In the genomic region with DNA sequence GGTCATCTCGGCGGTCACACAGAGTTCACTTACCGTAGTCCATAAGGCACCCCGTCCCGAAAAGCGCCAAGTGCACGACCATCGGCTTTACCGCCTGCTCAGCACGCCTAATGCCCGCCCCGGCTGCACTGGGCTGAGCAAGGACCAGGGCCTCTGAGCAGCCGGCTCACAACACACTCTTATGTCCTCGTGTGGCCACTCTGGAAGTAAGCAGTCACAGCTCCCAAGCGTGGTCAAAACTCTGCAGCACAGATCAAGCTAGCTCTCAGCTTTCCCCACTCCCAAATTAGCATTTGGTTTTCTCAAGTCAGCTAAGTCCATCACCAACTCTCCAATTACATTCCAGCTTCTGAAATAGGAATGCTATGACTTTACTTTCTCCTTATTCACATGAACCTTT, we compare ENCODE assay signal across 13 cellular contexts. TPM values are rescaled to one million over a fixed set of nuclear protein-coding genes. Genes with fewer than 3 reads are reported as not detected.
DNase-seq lines count a peak whose midpoint lies in the region; ATAC-seq and TF ChIP-seq lines count a peak whose summit lies in the region.
"Had no signal": no experiment of that assay in that cellular context is flagged by ENCODE, and none has a peak within 500 bp of the region (broad histone marks: within the 10 kb centered on the region; RNA-seq: fewer than 3 reads in every experiment).

No MANE protein-coding gene starts in this region.

- peak overlapping the region; percentile 61 to 77 (median 72) for H3K27ac ChIP-seq in sigmoid colon
- no peak overlapping the region for H3K27ac ChIP-seq in substantia nigra (ENCODE audit: low read depth, low read length, poor library complexity, severe bottlenecking)

- WGBS in sigmoid colon, 2 donors: 93 to 97% methylated on average over 15 of the region's 15 CpGs

- TF ChIP-seq POLR2A in sigmoid colon (IDR thresholded peaks at IDR 0.05): no peak

- no peaks in the 10 kb centered on the region for H3K27me3 ChIP-seq in sigmoid colon
- H3K27me3 ChIP-seq: MG63 had no signal

- DNase-seq in AG10803 (ENCODE audit: low read depth) (no peak), cardiac septum (ENCODE audit: low spot score) (peak; percentile 67), sigmoid colon (no peak), substantia nigra (lab: John Stamatoyannopoulos, UW) (no peak), foreskin fibroblast (no peak)
- DNase-seq: activated CD8-positive, alpha-beta T cell treated with anti-CD3 and anti-CD28 coated beads for 36 hours; DMS53 had no signal

- ATAC-seq in SK-N-SH treated with all-trans-retinoic acid at 6 μM for 48 hours (peak; percentile 79), GM19395 (IDR thresholded peaks at IDR 0.05; ENCODE audit: unreplicated experiment) (no peak), HG02588 (IDR thresholded peaks at IDR 0.05; ENCODE audit: unreplicated experiment) (no peak)
- ATAC-seq: activated CD8-positive, alpha-beta T cell treated with anti-CD3 and anti-CD28 coated beads for 36 hours; esophagus mucosa; GM12878 had no signal

- no peaks in the 10 kb centered on the region for H3K9me3 ChIP-seq in sigmoid colon
- H3K9me3 ChIP-seq: MG63 had no signal

- TF ChIP-seq CTCF in AG10803 (conservative IDR thresholded peaks at IDR 0.05; ENCODE audit: low read length): peak; percentile 14; the same call in 1 of the 2 replicates
- no peak for TF ChIP-seq CTCF in sigmoid colon (IDR thresholded peaks at IDR 0.05)
- no peak for TF ChIP-seq CTCF in foreskin fibroblast (IDR thresholded peaks at IDR 0.05; ENCODE audit: low read depth, low read length)

- intact Hi-C loops in cardiac septum (cut with DNase I): loop anchor here (5.0 kb wide), 1 partner anchor 73 kb away; no protein-coding TSS in a partner anchor
- intact Hi-C loops in sigmoid colon (cut with DNase I): loop anchor here (1.0 kb wide), 1 partner anchor 28 kb away; no protein-coding TSS in a partner anchor

- no peak for TF ChIP-seq EP300 in sigmoid colon (IDR thresholded peaks at IDR 0.05)

- no peaks in the 10 kb centered on the region for H3K36me3 ChIP-seq in sigmoid colon

- H3K4me3 ChIP-seq in AG10803 (ENCODE audit: low read length) (no peak overlapping the region), sigmoid colon (no peak overlapping the region), foreskin fibroblast (ENCODE audit: low read depth in 1 of 2, low read length in 2 of 2) (no peak overlapping the region)
- H3K4me3 ChIP-seq: GM12878, MG63 had no signal

- H3K4me1 ChIP-seq in sigmoid colon: peaks cover 0 to 48% (median 41%) of the 10 kb centered on the region in 4 donors

TF ChIP-seq in SK-N-SH treated with all-trans-retinoic acid at 6 μM for 48 hours, 23 proteins besides CTCF, POLR2A, EP300 and RAD21:
- TF ChIP-seq CSDC2 (CRISPR knock-in tag; IDR thresholded peaks at IDR 0.05) (no peak), BACH2 (CRISPR knock-in tag; IDR thresholded peaks at IDR 0.05; ENCODE audit: borderline replicate concordance) (no peak), TCF4 (CRISPR knock-in tag; IDR thresholded peaks at IDR 0.05; ENCODE audit: borderline replicate concordance) (no peak), ZFP3 (CRISPR knock-in tag; IDR thresholded peaks at IDR 0.05) (no peak), ZNF565 (CRISPR knock-in tag; conservative IDR thresholded peaks at IDR 0.05; ENCODE audit: low read depth) (no peak), SNAI2 (CRISPR knock-in tag; IDR thresholded peaks at IDR 0.05) (no peak), RARB (CRISPR knock-in tag; IDR thresholded peaks at IDR 0.05) (no peak), ESRRG (CRISPR knock-in tag; IDR thresholded peaks at IDR 0.05) (no peak), PPARA (CRISPR knock-in tag; IDR thresholded peaks at IDR 0.05; ENCODE audit: borderline replicate concordance) (no peak), GLIS3 (CRISPR knock-in tag; IDR thresholded peaks at IDR 0.05) (no peak), ZFP30 (CRISPR knock-in tag; IDR thresholded peaks at IDR 0.05) (no peak), ZNF70 (CRISPR knock-in tag; IDR thresholded peaks at IDR 0.05) (no peak), OSR1 (CRISPR knock-in tag; IDR thresholded peaks at IDR 0.05) (no peak), ISL1 (CRISPR knock-in tag; IDR thresholded peaks at IDR 0.05) (no peak)
- TF ChIP-seq, protein P1, sequence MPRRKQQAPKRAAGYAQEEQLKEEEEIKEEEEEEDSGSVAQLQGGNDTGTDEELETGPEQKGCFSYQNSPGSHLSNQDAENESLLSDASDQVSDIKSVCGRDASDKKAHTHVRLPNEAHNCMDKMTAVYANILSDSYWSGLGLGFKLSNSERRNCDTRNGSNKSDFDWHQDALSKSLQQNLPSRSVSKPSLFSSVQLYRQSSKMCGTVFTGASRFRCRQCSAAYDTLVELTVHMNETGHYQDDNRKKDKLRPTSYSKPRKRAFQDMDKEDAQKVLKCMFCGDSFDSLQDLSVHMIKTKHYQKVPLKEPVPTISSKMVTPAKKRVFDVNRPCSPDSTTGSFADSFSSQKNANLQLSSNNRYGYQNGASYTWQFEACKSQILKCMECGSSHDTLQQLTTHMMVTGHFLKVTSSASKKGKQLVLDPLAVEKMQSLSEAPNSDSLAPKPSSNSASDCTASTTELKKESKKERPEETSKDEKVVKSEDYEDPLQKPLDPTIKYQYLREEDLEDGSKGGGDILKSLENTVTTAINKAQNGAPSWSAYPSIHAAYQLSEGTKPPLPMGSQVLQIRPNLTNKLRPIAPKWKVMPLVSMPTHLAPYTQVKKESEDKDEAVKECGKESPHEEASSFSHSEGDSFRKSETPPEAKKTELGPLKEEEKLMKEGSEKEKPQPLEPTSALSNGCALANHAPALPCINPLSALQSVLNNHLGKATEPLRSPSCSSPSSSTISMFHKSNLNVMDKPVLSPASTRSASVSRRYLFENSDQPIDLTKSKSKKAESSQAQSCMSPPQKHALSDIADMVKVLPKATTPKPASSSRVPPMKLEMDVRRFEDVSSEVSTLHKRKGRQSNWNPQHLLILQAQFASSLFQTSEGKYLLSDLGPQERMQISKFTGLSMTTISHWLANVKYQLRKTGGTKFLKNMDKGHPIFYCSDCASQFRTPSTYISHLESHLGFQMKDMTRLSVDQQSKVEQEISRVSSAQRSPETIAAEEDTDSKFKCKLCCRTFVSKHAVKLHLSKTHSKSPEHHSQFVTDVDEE (CRISPR knock-in tag; IDR thresholded peaks at IDR 0.05): no peak
- TF ChIP-seq, protein P2, sequence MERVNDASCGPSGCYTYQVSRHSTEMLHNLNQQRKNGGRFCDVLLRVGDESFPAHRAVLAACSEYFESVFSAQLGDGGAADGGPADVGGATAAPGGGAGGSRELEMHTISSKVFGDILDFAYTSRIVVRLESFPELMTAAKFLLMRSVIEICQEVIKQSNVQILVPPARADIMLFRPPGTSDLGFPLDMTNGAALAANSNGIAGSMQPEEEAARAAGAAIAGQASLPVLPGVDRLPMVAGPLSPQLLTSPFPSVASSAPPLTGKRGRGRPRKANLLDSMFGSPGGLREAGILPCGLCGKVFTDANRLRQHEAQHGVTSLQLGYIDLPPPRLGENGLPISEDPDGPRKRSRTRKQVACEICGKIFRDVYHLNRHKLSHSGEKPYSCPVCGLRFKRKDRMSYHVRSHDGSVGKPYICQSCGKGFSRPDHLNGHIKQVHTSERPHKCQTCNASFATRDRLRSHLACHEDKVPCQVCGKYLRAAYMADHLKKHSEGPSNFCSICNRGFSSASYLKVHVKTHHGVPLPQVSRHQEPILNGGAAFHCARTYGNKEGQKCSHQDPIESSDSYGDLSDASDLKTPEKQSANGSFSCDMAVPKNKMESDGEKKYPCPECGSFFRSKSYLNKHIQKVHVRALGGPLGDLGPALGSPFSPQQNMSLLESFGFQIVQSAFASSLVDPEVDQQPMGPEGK (CRISPR knock-in tag; IDR thresholded peaks at IDR 0.05; ENCODE audit: borderline replicate concordance): no peak
- TF ChIP-seq, protein P3, sequence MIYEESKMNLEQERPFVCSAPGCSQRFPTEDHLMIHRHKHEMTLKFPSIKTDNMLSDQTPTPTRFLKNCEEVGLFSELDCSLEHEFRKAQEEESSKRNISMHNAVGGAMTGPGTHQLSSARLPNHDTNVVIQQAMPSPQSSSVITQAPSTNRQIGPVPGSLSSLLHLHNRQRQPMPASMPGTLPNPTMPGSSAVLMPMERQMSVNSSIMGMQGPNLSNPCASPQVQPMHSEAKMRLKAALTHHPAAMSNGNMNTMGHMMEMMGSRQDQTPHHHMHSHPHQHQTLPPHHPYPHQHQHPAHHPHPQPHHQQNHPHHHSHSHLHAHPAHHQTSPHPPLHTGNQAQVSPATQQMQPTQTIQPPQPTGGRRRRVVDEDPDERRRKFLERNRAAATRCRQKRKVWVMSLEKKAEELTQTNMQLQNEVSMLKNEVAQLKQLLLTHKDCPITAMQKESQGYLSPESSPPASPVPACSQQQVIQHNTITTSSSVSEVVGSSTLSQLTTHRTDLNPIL (CRISPR knock-in tag; IDR thresholded peaks at IDR 0.05; ENCODE audit: low read depth): no peak
- TF ChIP-seq, protein P4, sequence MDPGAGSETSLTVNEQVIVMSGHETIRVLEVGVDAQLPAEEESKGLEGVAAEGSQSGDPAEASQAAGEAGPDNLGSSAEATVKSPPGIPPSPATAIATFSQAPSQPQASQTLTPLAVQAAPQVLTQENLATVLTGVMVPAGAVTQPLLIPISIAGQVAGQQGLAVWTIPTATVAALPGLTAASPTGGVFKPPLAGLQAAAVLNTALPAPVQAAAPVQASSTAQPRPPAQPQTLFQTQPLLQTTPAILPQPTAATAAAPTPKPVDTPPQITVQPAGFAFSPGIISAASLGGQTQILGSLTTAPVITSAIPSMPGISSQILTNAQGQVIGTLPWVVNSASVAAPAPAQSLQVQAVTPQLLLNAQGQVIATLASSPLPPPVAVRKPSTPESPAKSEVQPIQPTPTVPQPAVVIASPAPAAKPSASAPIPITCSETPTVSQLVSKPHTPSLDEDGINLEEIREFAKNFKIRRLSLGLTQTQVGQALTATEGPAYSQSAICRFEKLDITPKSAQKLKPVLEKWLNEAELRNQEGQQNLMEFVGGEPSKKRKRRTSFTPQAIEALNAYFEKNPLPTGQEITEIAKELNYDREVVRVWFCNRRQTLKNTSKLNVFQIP (CRISPR knock-in tag; IDR thresholded peaks at IDR 0.05; ENCODE audit: borderline replicate concordance, low read depth): no peak

RNA-seq across cellular contexts. Expression of a gene that starts 57.7 kb away (rescaled TPM):
- total RNA-seq in cardiac septum: 13.5 TPM
- 10 to 100 TPM; 12.1 to 30.5 (median 21.4) TPM for total RNA-seq in sigmoid colon
- 10 to 100 TPM; 10.2 to 38.4 (median 14.6) TPM for polyA plus RNA-seq in sigmoid colon
